In the genomic region with DNA sequence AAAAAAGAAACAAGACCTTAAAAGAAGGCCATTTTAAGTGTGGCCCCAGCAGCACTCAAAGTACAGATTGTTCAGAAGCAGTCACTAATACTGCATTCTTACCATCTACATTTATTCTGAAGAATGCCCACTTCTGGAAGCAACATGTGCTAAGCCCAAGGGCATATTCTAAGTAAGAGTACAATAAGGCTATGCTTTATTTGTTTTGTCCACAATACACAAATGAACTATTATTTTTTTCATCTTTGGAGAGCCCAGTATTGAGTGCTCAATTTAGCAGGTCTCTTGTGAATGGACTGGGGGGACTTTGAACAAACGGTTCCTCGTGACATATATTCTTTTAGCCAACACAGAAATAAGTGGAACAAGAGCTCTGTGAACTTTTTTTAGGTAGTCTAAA, we compare ENCODE assay signal across 26 cellular contexts.
"Had no signal": no experiment of that assay in that cellular context is flagged by ENCODE, and none has a peak within 500 bp of the region (broad histone marks: within the 10 kb centered on the region; RNA-seq: fewer than 3 reads in every experiment).

No MANE protein-coding gene starts in this region.

- H3K27ac ChIP-seq: neural progenitor cell, ovary, parathyroid adenoma, psoas muscle, right lobe of liver, sigmoid colon, suprapubic skin, testis, tibial artery, transverse colon, upper lobe of right lung, uterus had no signal

- DNase-seq: natural killer cell; occipital lobe; ovary; posterior cingulate gyrus; psoas muscle; right cardiac atrium; right lobe of liver; sigmoid colon; small intestine; stimulated activated CD4-positive, alpha-beta T cell treated with anti-CD3 and anti-CD28 coated beads, Interleukin-1b, Interleukin-23, amount 100 ng/mL, for 48 hours; stimulated activated CD4-positive, alpha-beta T cell treated with anti-CD3 and anti-CD28 coated beads, Interleukin-4, amount 100 ng/mL, for 1 hour; stimulated activated CD4-positive, alpha-beta T cell treated with anti-CD3 and anti-CD28 coated beads, Interleukin-4, amount 100 ng/mL, for 4 hours; stimulated activated CD8-positive, alpha-beta memory T cell treated with anti-CD3 and anti-CD28 coated beads, Interleukin-4, amount 100 ng/mL, for 48 hours; stimulated activated naive CD4-positive, alpha-beta T cell; stimulated activated naive CD8-positive, alpha-beta T cell treated with anti-CD3 and anti-CD28 coated beads, Interleukin-15, amount 100 ng/mL, for 72 hours; stimulated activated naive CD8-positive, alpha-beta T cell treated with anti-CD3 and anti-CD28 coated beads, Interleukin-15, Interleukin-2, amounts not matched to agents 100 U/mL and 50 U/mL, for 24 hours; substantia nigra; testis; tibial artery; transverse colon; upper lobe of right lung; uterus had no signal

- ATAC-seq: natural killer cell; psoas muscle; right cardiac atrium; right lobe of liver; stimulated activated memory B cell treated with anti-CD40 and anti-IgM and Interleukin-4, amounts not matched to agents 10 μg/mL and 1 μg/mL and 100 μg/mL, for 72 hours; stimulated activated naive CD8-positive, alpha-beta T cell treated with anti-CD3 and anti-CD28 coated beads, Interleukin-15, amount 100 ng/mL, for 72 hours; stimulated activated naive CD8-positive, alpha-beta T cell treated with anti-CD3 and anti-CD28 coated beads, Interleukin-15, Interleukin-2, amounts not matched to agents 100 U/mL and 50 U/mL, for 24 hours; upper lobe of right lung had no signal
